ENCODE assay signal across 1 cellular context in genomic region chr11:61119055-61119454, GRCh38.
TF ChIP-seq lines count a peak whose summit lies in the region.

No MANE protein-coding gene starts in this region.

TF ChIP-seq in WTC11, 78 proteins besides CTCF, POLR2A, EP300 and RAD21 (continued from another document):
- TF ChIP-seq ARID4B (CRISPR knock-in tag; IDR thresholded peaks at IDR 0.05; ENCODE audit: borderline replicate concordance): no peak
- no peak for TF ChIP-seq TEAD4 (CRISPR knock-in tag; IDR thresholded peaks at IDR 0.05)
- no peak for TF ChIP-seq MYBL2 (CRISPR knock-in tag; IDR thresholded peaks at IDR 0.05)
- TF ChIP-seq GABPB1 (CRISPR knock-in tag; IDR thresholded peaks at IDR 0.05): no peak
- no peak for TF ChIP-seq NR2C2 (CRISPR knock-in tag; IDR thresholded peaks at IDR 0.05)
